Comparison of ENCODE assay signal across 24 cellular contexts in genomic region chr9:20407013-20407412, GRCh38.
DNase-seq lines count a peak whose midpoint lies in the region; ATAC-seq and TF ChIP-seq lines count a peak whose summit lies in the region.
"Had no signal": no experiment of that assay in that cellular context is flagged by ENCODE, and none has a peak within 500 bp of the region (broad histone marks: within the 10 kb centered on the region; RNA-seq: fewer than 3 reads in every experiment).

No MANE protein-coding gene starts in this region.

- H3K9me3 Mint-ChIP-seq in MCF 10A (ENCODE audit: unreplicated experiment) (no peaks in the 10 kb centered on the region), T-cell (no peaks in the 10 kb centered on the region)
- H3K9me3 Mint-ChIP-seq: activated B cell treated with CpG ODN at 0.5 μM for 24 hours; activated T-cell treated with anti-CD3 and anti-CD28 coated beads, Interleukin-2, amount 50 U/mL, for 24 hours had no signal

- no peaks in the 10 kb centered on the region for H3K4me1 Mint-ChIP-seq in MCF 10A (ENCODE audit: insufficient read depth, unreplicated experiment)
- H3K4me1 Mint-ChIP-seq in T-cell: peaks cover 75 to 85% (median 76%) of the 10 kb centered on the region in 3 donors
- H3K4me1 Mint-ChIP-seq: activated B cell treated with CpG ODN at 0.5 μM for 24 hours had no signal

- no peaks in the 10 kb centered on the region for H3K36me3 ChIP-seq in breast epithelium
- H3K36me3 ChIP-seq in thyroid gland: no peaks in the 10 kb centered on the region
- H3K36me3 ChIP-seq: BE2C, lower lobe of right lung, SJCRH30 had no signal

- BruUV-seq in MCF 10A (replicated peaks; lab: Mats Ljungman, UMichigan): no TSS peak

- peaks cover 36% of the 10 kb centered on the region for H3K27me3 Mint-ChIP-seq in MCF 10A (ENCODE audit: insufficient read depth, unreplicated experiment)
- no peaks in the 10 kb centered on the region for H3K27me3 Mint-ChIP-seq in T-cell
- H3K27me3 Mint-ChIP-seq: activated T-cell treated with anti-CD3 and anti-CD28 coated beads, Interleukin-2, amount 50 U/mL, for 24 hours had no signal

- H3K9me3 ChIP-seq in breast epithelium (no peaks in the 10 kb centered on the region), thyroid gland (no peaks in the 10 kb centered on the region)
- H3K9me3 ChIP-seq: BE2C, Caco-2, lower lobe of right lung, SJCRH30 had no signal

- CTCF ChIA-PET in MCF 10A (lab: Yijun Ruan, JAX) (interaction anchor here (0.7 to 2.0 kb wide), 3 partner anchors 50 to 480 kb away, joined by 3 to 10 read pairs (median 4); no protein-coding TSS in a partner anchor), T-cell (lab: Charles Lee) (interaction anchor here in 1 of 2 donors (1.3 kb wide), 1 partner anchor 9 kb away, joined by 5 read pairs; no protein-coding TSS in a partner anchor)

- POLR2A ChIA-PET in MCF 10A (lab: Yijun Ruan, JAX) (no interaction called here), T-cell (lab: Charles Lee) (no interaction called here)

- no peaks in the 10 kb centered on the region for H3K36me3 Mint-ChIP-seq in MCF 10A (ENCODE audit: insufficient read depth, unreplicated experiment)
- peaks cover 29% of the 10 kb centered on the region for H3K36me3 Mint-ChIP-seq in T-cell

- H3K4me3 ChIP-seq in breast epithelium (no peak overlapping the region), fibroblast of pulmonary artery (replicated peaks; ENCODE audit: low read depth, low read length) (no peak overlapping the region), thyroid gland (replicated peaks in 1 of 3) (no peak overlapping the region)
- H3K4me3 ChIP-seq: lower lobe of right lung, SJCRH30 had no signal

- TF ChIP-seq CTCF in MCF 10A (IDR thresholded peaks at IDR 0.05; ENCODE audit: unreplicated experiment): peak; percentile 10
- no peak for TF ChIP-seq CTCF in breast epithelium (IDR thresholded peaks at IDR 0.05)
- TF ChIP-seq CTCF in VCaP (conservative IDR thresholded peaks at IDR 0.05): peak; percentile 73
- peak; percentile 1 for TF ChIP-seq CTCF in fibroblast of pulmonary artery (IDR thresholded peaks at IDR 0.05; ENCODE audit: low read length, missing control alignments)
- no peak for TF ChIP-seq CTCF in thyroid gland (IDR thresholded peaks at IDR 0.05)

- no peak for TF ChIP-seq POLR2A in breast epithelium (IDR thresholded peaks at IDR 0.05)
- no peak for TF ChIP-seq POLR2A in thyroid gland (IDR thresholded peaks at IDR 0.05)

- H3K4me3 Mint-ChIP-seq in MCF 10A (ENCODE audit: unreplicated experiment): no peak overlapping the region
- H3K4me3 Mint-ChIP-seq in T-cell: no peak overlapping the region
- H3K4me3 Mint-ChIP-seq: activated B cell treated with CpG ODN at 0.5 μM for 24 hours; activated CD8-positive, alpha-beta T cell treated with anti-CD3 and anti-CD28 coated beads, Interleukin-2, amount 10 ng/mL, durations not matched to agents 7 days and 5 days; activated T-cell treated with anti-CD3 and anti-CD28 coated beads, Interleukin-2, amount 50 U/mL, for 24 hours had no signal

- H3K27me3 ChIP-seq in breast epithelium (no peaks in the 10 kb centered on the region), thyroid gland (no peaks in the 10 kb centered on the region)
- H3K27me3 ChIP-seq: BE2C, SJCRH30 had no signal

- H3K27ac ChIP-seq in breast epithelium: no peak overlapping the region
- H3K27ac ChIP-seq in VCaP: no peak overlapping the region
- H3K27ac ChIP-seq in thyroid gland: no peak overlapping the region
- H3K27ac ChIP-seq: lower lobe of right lung, SJCRH30 had no signal

- intact Hi-C loops in MCF 10A (cut with micrococcal nuclease): loop anchor here (5.0 kb wide), 1 partner anchor 480 kb away; no protein-coding TSS in a partner anchor
- intact Hi-C loops in breast epithelium (cut with DNase I; ENCODE audit: low total_unique reads): no loop called here
- intact Hi-C loops in thyroid gland (cut with DNase I): no loop called here

- DNase-seq in MCF 10A (ENCODE audit: unreplicated experiment) (no peak), breast epithelium (ENCODE audit: low spot score in 2 of 2) (no peak), fibroblast of pulmonary artery (ENCODE audit: low read depth) (no peak), T-cell (no peak), NCI-H187 treated with DMSO at 0.1 percent for 48 hours (lab: John Stamatoyannopoulos, UW) (no peak), thyroid gland (no peak)
- DNase-seq: activated B cell treated with CpG ODN at 0.5 μM for 24 hours; activated CD8-positive, alpha-beta T cell treated with anti-CD3 and anti-CD28 coated beads, Interleukin-2, amount 10 ng/mL, durations not matched to agents 7 days and 5 days; activated naive CD4-positive, alpha-beta T cell treated with anti-CD3 and anti-CD28 coated beads, Interleukin-2, amount 50 U/mL, for 16 hours; activated T-cell treated with anti-CD3 and anti-CD28 coated beads, Interleukin-2, amount 50 U/mL, for 24 hours; anterior cingulate cortex; BE2C; Caco-2; effector CD8-positive, alpha-beta T cell; HCEC 1CT; lower lobe of right lung; NCI-H1436 treated with DMSO at 0.1 percent for 48 hours; NCI-H82; retina; SJCRH30; stimulated activated CD8-positive, alpha-beta memory T cell treated with anti-CD3 and anti-CD28 coated beads, Interleukin-4, amount 100 ng/mL, for 48 hours had no signal

- ATAC-seq in T-cell (replicated peaks in 1 of 4): no peak
- ATAC-seq in HG03571 (IDR thresholded peaks at IDR 0.05; ENCODE audit: unreplicated experiment): no peak
- ATAC-seq: activated CD8-positive, alpha-beta T cell treated with anti-CD3 and anti-CD28 coated beads, Interleukin-2, amount 10 ng/mL, durations not matched to agents 7 days and 5 days; lower lobe of right lung; Panc1 had no signal

- no peak overlapping the region for H3K27ac Mint-ChIP-seq in MCF 10A (ENCODE audit: low read depth, unreplicated experiment)
- H3K27ac Mint-ChIP-seq in T-cell: no peak overlapping the region
- H3K27ac Mint-ChIP-seq: activated B cell treated with CpG ODN at 0.5 μM for 24 hours; activated CD8-positive, alpha-beta T cell treated with anti-CD3 and anti-CD28 coated beads, Interleukin-2, amount 10 ng/mL, durations not matched to agents 7 days and 5 days; activated T-cell treated with anti-CD3 and anti-CD28 coated beads, Interleukin-2, amount 50 U/mL, for 24 hours had no signal

- H3K4me1 ChIP-seq in breast epithelium: no peaks in the 10 kb centered on the region
- peaks cover 0 to 23% of the 10 kb centered on the region in 2 donors for H3K4me1 ChIP-seq in thyroid gland
- H3K4me1 ChIP-seq: BE2C, lower lobe of right lung had no signal

Comparison
In these comparisons a context has a peak if more than half of its experiments do, and no peak if none do; other contexts are left out.
1. CTCF ChIP-seq: peak in MCF 10A (single experiment), VCaP (single experiment) and fibroblast of pulmonary artery (single experiment); none in breast epithelium (0 of 3) and thyroid gland (0 of 6).